Comparison of ENCODE assay signal across 2 cellular contexts in genomic region chr10:109037978-109038377, GRCh38.
TF ChIP-seq lines count a peak whose summit lies in the region.

No MANE protein-coding gene starts in this region.

TF ChIP-seq in GM23338, 12 proteins besides CTCF, POLR2A, EP300 and RAD21 (continued from another document):
- no peak for TF ChIP-seq EZH2 (IDR thresholded peaks at IDR 0.05; ENCODE audit: low read depth, unreplicated experiment)
- TF ChIP-seq, protein P1, sequence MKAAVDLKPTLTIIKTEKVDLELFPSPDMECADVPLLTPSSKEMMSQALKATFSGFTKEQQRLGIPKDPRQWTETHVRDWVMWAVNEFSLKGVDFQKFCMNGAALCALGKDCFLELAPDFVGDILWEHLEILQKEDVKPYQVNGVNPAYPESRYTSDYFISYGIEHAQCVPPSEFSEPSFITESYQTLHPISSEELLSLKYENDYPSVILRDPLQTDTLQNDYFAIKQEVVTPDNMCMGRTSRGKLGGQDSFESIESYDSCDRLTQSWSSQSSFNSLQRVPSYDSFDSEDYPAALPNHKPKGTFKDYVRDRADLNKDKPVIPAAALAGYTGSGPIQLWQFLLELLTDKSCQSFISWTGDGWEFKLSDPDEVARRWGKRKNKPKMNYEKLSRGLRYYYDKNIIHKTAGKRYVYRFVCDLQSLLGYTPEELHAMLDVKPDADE (IDR thresholded peaks at IDR 0.05): no peak
- TF ChIP-seq NANOG (IDR thresholded peaks at IDR 0.05; ENCODE audit: borderline replicate concordance): no peak
- TF ChIP-seq POLR2AphosphoS5 (IDR thresholded peaks at IDR 0.05; ENCODE audit: low read depth): no peak
- no peak for TF ChIP-seq EZH2phosphoT487 (IDR thresholded peaks at IDR 0.05; ENCODE audit: unreplicated experiment)
- TF ChIP-seq JUNB (IDR thresholded peaks at IDR 0.05; ENCODE audit: unreplicated experiment): no peak
- no peak for TF ChIP-seq CREB1 (CRISPR knock-in tag; IDR thresholded peaks at IDR 0.05; ENCODE audit: low read depth)

TF ChIP-seq in WTC11, 78 proteins besides CTCF, POLR2A, EP300 and RAD21 (continued from another document):
- TF ChIP-seq RORB (CRISPR knock-in tag; IDR thresholded peaks at IDR 0.05) (no peak), SMAD3 (CRISPR knock-in tag; IDR thresholded peaks at IDR 0.05; ENCODE audit: borderline replicate concordance) (no peak), FOXP1 (CRISPR knock-in tag; IDR thresholded peaks at IDR 0.05; ENCODE audit: borderline replicate concordance) (no peak), NFATC4 (CRISPR knock-in tag; IDR thresholded peaks at IDR 0.05) (no peak), GABPB1 (CRISPR knock-in tag; IDR thresholded peaks at IDR 0.05) (no peak), PRRX2 (CRISPR knock-in tag; IDR thresholded peaks at IDR 0.05) (no peak)
- TF ChIP-seq, protein P2, sequence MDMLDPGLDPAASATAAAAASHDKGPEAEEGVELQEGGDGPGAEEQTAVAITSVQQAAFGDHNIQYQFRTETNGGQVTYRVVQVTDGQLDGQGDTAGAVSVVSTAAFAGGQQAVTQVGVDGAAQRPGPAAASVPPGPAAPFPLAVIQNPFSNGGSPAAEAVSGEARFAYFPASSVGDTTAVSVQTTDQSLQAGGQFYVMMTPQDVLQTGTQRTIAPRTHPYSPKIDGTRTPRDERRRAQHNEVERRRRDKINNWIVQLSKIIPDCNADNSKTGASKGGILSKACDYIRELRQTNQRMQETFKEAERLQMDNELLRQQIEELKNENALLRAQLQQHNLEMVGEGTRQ (CRISPR knock-in tag; IDR thresholded peaks at IDR 0.05): no peak
- TF ChIP-seq, protein P3, sequence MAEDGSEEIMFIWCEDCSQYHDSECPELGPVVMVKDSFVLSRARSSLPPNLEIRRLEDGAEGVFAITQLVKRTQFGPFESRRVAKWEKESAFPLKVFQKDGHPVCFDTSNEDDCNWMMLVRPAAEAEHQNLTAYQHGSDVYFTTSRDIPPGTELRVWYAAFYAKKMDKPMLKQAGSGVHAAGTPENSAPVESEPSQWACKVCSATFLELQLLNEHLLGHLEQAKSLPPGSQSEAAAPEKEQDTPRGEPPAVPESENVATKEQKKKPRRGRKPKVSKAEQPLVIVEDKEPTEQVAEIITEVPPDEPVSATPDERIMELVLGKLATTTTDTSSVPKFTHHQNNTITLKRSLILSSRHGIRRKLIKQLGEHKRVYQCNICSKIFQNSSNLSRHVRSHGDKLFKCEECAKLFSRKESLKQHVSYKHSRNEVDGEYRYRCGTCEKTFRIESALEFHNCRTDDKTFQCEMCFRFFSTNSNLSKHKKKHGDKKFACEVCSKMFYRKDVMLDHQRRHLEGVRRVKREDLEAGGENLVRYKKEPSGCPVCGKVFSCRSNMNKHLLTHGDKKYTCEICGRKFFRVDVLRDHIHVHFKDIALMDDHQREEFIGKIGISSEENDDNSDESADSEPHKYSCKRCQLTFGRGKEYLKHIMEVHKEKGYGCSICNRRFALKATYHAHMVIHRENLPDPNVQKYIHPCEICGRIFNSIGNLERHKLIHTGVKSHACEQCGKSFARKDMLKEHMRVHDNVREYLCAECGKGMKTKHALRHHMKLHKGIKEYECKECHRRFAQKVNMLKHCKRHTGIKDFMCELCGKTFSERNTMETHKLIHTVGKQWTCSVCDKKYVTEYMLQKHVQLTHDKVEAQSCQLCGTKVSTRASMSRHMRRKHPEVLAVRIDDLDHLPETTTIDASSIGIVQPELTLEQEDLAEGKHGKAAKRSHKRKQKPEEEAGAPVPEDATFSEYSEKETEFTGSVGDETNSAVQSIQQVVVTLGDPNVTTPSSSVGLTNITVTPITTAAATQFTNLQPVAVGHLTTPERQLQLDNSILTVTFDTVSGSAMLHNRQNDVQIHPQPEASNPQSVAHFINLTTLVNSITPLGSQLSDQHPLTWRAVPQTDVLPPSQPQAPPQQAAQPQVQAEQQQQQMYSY (CRISPR knock-in tag; IDR thresholded peaks at IDR 0.05): no peak
- TF ChIP-seq, protein P4, sequence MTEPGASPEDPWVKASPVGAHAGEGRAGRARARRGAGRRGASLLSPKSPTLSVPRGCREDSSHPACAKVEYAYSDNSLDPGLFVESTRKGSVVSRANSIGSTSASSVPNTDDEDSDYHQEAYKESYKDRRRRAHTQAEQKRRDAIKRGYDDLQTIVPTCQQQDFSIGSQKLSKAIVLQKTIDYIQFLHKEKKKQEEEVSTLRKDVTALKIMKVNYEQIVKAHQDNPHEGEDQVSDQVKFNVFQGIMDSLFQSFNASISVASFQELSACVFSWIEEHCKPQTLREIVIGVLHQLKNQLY (CRISPR knock-in tag; IDR thresholded peaks at IDR 0.05): no peak
- TF ChIP-seq, protein P5, sequence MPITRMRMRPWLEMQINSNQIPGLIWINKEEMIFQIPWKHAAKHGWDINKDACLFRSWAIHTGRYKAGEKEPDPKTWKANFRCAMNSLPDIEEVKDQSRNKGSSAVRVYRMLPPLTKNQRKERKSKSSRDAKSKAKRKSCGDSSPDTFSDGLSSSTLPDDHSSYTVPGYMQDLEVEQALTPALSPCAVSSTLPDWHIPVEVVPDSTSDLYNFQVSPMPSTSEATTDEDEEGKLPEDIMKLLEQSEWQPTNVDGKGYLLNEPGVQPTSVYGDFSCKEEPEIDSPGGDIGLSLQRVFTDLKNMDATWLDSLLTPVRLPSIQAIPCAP (CRISPR knock-in tag; IDR thresholded peaks at IDR 0.05): no peak
TF ChIP-seq in WTC11: peak in this region for 0.
